11 cellular contexts compared by ENCODE assay signal in the genomic region with DNA sequence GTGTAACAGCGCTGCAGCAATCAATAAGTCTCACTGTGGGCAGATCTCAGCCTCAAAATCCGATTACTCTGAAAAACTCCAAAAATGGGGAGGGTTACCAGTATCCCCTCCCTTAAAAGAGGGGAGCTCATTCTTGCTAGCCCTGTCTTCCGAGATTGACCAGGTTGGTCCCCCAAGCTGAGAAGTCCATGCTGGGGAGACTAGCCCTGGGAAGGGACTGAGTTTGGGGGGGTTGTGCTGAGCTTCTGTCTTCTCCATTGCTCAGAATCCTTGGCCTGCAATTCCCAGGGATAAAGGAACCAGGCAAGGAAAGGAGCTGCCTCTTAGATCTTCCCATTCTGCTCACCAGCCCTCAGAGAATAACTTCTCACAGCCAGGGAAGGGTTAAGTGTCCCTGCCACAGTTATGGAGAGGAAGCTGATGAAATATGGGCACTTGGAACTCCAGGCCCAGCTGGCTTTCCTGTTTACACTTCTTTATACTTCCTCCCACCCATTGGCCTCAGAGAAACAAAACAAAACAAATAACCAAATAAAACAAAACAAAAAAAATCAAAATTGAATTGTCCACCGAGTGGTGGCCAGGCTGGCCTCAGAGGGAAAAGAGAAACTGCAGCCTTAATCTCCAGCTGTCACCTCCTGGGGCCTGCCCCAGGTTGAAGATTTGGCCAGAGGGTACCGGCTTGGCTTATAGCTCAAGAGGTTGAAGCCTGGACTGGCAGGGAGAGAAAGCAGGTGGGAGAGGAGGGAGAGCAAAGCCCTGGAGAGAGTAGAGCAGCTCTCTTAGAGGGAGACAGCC. TPM values are rescaled to one million over a fixed set of nuclear protein-coding genes. Genes with fewer than 3 reads are reported as not detected.
A peak's percentile ranks its signal among the peaks of the same experiment; 100 is the strongest.
DNase-seq lines count a peak whose midpoint lies in the region; ATAC-seq, FAIRE-seq and TF ChIP-seq lines count a peak whose summit lies in the region.
"Had no signal": no experiment of that assay in that cellular context is flagged by ENCODE, and none has a peak within 500 bp of the region (broad histone marks: within the 10 kb centered on the region; RNA-seq: fewer than 3 reads in every experiment).

No MANE protein-coding gene starts in this region.

- H3K4me1 ChIP-seq in Peyer's patch (peaks cover 0 to 64% (median 6%) of the 10 kb centered on the region in 4 donors), upper lobe of right lung (peaks cover 32% of the 10 kb centered on the region)

- H3K27ac ChIP-seq in Peyer's patch (peak overlapping the region; percentile 20 to 92 (median 74)), upper lobe of right lung (peak overlapping the region; percentile 85)
- H3K27ac ChIP-seq: C4-2B had no signal

- H3K4me3 Mint-ChIP-seq in activated naive CD4-positive, alpha-beta T cell treated with anti-CD3 and anti-CD28 coated beads, Interleukin-2, amount 50 U/mL, for 24 hours: peak overlapping the region; percentile 26
- H3K4me3 Mint-ChIP-seq in activated T-cell treated with anti-CD3 and anti-CD28 coated beads, Interleukin-2, amount 50 U/mL, for 4 hours: no peak overlapping the region

- H3K9me3 ChIP-seq in Peyer's patch (no peaks in the 10 kb centered on the region), upper lobe of right lung (no peaks in the 10 kb centered on the region)

- H3K36me3 Mint-ChIP-seq in activated naive CD4-positive, alpha-beta T cell treated with anti-CD3 and anti-CD28 coated beads, Interleukin-2, amount 50 U/mL, for 24 hours: no peaks in the 10 kb centered on the region
- peaks cover 0 to 4% of the 10 kb centered on the region in 2 donors for H3K36me3 Mint-ChIP-seq in activated naive CD4-positive, alpha-beta T cell treated with anti-CD3 and anti-CD28 coated beads, Interleukin-2, amount 50 U/mL, for 72 hours
- H3K36me3 Mint-ChIP-seq in activated T-cell treated with anti-CD3 and anti-CD28 coated beads, Interleukin-2, amount 50 U/mL, for 4 hours (ENCODE audit: insufficient read depth): no peaks in the 10 kb centered on the region

- FAIRE-seq in H54 (lab: Jason Lieb, UNC) (no peak), frontal cortex (lab: Jason Lieb, UNC) (no peak)
- FAIRE-seq: colon had no signal

- H3K27me3 ChIP-seq in Peyer's patch (no peaks in the 10 kb centered on the region), kidney epithelial cell (ENCODE audit: control insufficient read depth, insufficient read depth, low read length) (no peaks in the 10 kb centered on the region), upper lobe of right lung (peaks cover 67% of the 10 kb centered on the region)

- TF ChIP-seq CTCF in Peyer's patch (IDR thresholded peaks at IDR 0.05) (no peak), kidney epithelial cell (IDR thresholded peaks at IDR 0.05; ENCODE audit: insufficient read depth, low read length, poor library complexity, severe bottlenecking) (no peak), upper lobe of right lung (IDR thresholded peaks at IDR 0.05) (no peak)

- H3K27me3 Mint-ChIP-seq in activated naive CD4-positive, alpha-beta T cell treated with anti-CD3 and anti-CD28 coated beads, Interleukin-2, amount 50 U/mL, for 24 hours: peaks cover 64% of the 10 kb centered on the region
- H3K27me3 Mint-ChIP-seq in activated T-cell treated with anti-CD3 and anti-CD28 coated beads, Interleukin-2, amount 50 U/mL, for 4 hours (ENCODE audit: low read depth): peaks cover 88% of the 10 kb centered on the region

- no peak for DNase-seq in activated naive CD4-positive, alpha-beta T cell treated with anti-CD3 and anti-CD28 coated beads, Interleukin-2, amount 50 U/mL, for 72 hours (ENCODE audit: low spot score in 2 of 2)
- peak in 2 of 3 donors; percentile 45 to 50 for DNase-seq in Peyer's patch
- DNase-seq in kidney epithelial cell (ENCODE audit: low read depth): no peak
- peak; percentile 25 for DNase-seq in upper lobe of right lung
- no peak for DNase-seq in activated T-cell treated with anti-CD3 and anti-CD28 coated beads, Interleukin-2, amount 50 U/mL, for 4 hours
- no peak for DNase-seq in H54 (ENCODE audit: insufficient read length, low spot score)
- DNase-seq in frontal cortex (ENCODE audit: low spot score in 2 of 2): no peak
- DNase-seq: SIG-M5 had no signal

- TF ChIP-seq POLR2A in Peyer's patch (IDR thresholded peaks at IDR 0.05) (peak in 1 of 2 donors; percentile 8), H54 (IDR thresholded peaks at IDR 0.05; ENCODE audit: low read depth, low read length) (no peak)

- peaks cover 35% of the 10 kb centered on the region for H3K4me1 Mint-ChIP-seq in activated naive CD4-positive, alpha-beta T cell treated with anti-CD3 and anti-CD28 coated beads, Interleukin-2, amount 50 U/mL, for 24 hours
- H3K4me1 Mint-ChIP-seq in activated T-cell treated with anti-CD3 and anti-CD28 coated beads, Interleukin-2, amount 50 U/mL, for 4 hours (ENCODE audit: low read depth): peaks cover 21% of the 10 kb centered on the region

- H3K36me3 ChIP-seq in Peyer's patch (peaks cover 0 to 12% (median 0%) of the 10 kb centered on the region in 3 donors), kidney epithelial cell (ENCODE audit: control insufficient read depth, insufficient read depth, low read length) (peaks cover 3% of the 10 kb centered on the region), upper lobe of right lung (no peaks in the 10 kb centered on the region)

- no peaks in the 10 kb centered on the region for H3K9me3 Mint-ChIP-seq in activated naive CD4-positive, alpha-beta T cell treated with anti-CD3 and anti-CD28 coated beads, Interleukin-2, amount 50 U/mL, for 24 hours
- no peaks in the 10 kb centered on the region for H3K9me3 Mint-ChIP-seq in activated naive CD4-positive, alpha-beta T cell treated with anti-CD3 and anti-CD28 coated beads, Interleukin-2, amount 50 U/mL, for 72 hours
- H3K9me3 Mint-ChIP-seq in activated T-cell treated with anti-CD3 and anti-CD28 coated beads, Interleukin-2, amount 50 U/mL, for 4 hours: no peaks in the 10 kb centered on the region

- intact Hi-C loops in upper lobe of right lung (cut with DNase I): no loop called here

- H3K4me3 ChIP-seq in Peyer's patch (peak overlapping the region in 1 of 4 donors; percentile 66), kidney epithelial cell (ENCODE audit: low read depth, low read length) (peak overlapping the region; percentile 68), upper lobe of right lung (peak overlapping the region; percentile 55)

- ATAC-seq in activated naive CD4-positive, alpha-beta T cell treated with anti-CD3 and anti-CD28 coated beads, Interleukin-2, amount 50 U/mL, for 72 hours: no peak
- no peak for ATAC-seq in upper lobe of right lung
- ATAC-seq in activated T-cell treated with anti-CD3 and anti-CD28 coated beads, Interleukin-2, amount 50 U/mL, for 4 hours: no peak

- H3K27ac Mint-ChIP-seq in activated naive CD4-positive, alpha-beta T cell treated with anti-CD3 and anti-CD28 coated beads, Interleukin-2, amount 50 U/mL, for 24 hours: peak overlapping the region; percentile 70
- no peak overlapping the region for H3K27ac Mint-ChIP-seq in activated naive CD4-positive, alpha-beta T cell treated with anti-CD3 and anti-CD28 coated beads, Interleukin-2, amount 50 U/mL, for 72 hours

RNA-seq across cellular contexts. Expression of gene HOXB3, which starts 2.6 kb away (rescaled TPM):
- total RNA-seq in activated naive CD4-positive, alpha-beta T cell treated with anti-CD3 and anti-CD28 coated beads, Interleukin-2, amount 50 U/mL, for 72 hours: 1 to 10 TPM; 1.6 to 3.1 TPM
- 10 to 100 TPM; 37.0 to 89.3 (median 65.4) TPM for total RNA-seq in Peyer's patch
- total RNA-seq in kidney epithelial cell: 24.0 and 31.1 TPM in 2 replicates
- total RNA-seq in upper lobe of right lung: 13.3 TPM
- 1 to 10 TPM in 1 of 3 donors, under 1 TPM in 2; 0.50 to 1.0 (median 0.81) TPM for total RNA-seq in activated T-cell treated with anti-CD3 and anti-CD28 coated beads, Interleukin-2, amount 50 U/mL, for 4 hours
- not detected for total RNA-seq in frontal cortex

RNA-seq across cellular contexts. Expression of gene HOXB5, which starts 6.1 kb away (rescaled TPM):
- not detected for total RNA-seq in activated naive CD4-positive, alpha-beta T cell treated with anti-CD3 and anti-CD28 coated beads, Interleukin-2, amount 50 U/mL, for 72 hours
- total RNA-seq in Peyer's patch (10 to 100 TPM in 3 of 4 donors, 1 to 10 TPM in 1; 7.7 to 22.5 (median 15.0) TPM), kidney epithelial cell (3.6 and 3.8 TPM in 2 replicates), upper lobe of right lung (4.4 TPM), frontal cortex (not detected)
- total RNA-seq in activated T-cell treated with anti-CD3 and anti-CD28 coated beads, Interleukin-2, amount 50 U/mL, for 4 hours: under 1 TPM in 1 of 3 donors, not detected in 2; 0.08 TPM

RNA-seq across cellular contexts. Expression of gene HOXB4, which starts 9.3 kb away (rescaled TPM):
- 1 to 10 TPM in 1 of 2 donors, under 1 TPM in 1; 0.89 to 3.0 TPM for total RNA-seq in activated naive CD4-positive, alpha-beta T cell treated with anti-CD3 and anti-CD28 coated beads, Interleukin-2, amount 50 U/mL, for 72 hours
- total RNA-seq in Peyer's patch (1 to 10 TPM; 1.8 to 6.6 (median 5.1) TPM), kidney epithelial cell (3.6 and 4.4 TPM in 2 replicates), upper lobe of right lung (4.9 TPM), frontal cortex (not detected)
- total RNA-seq in activated T-cell treated with anti-CD3 and anti-CD28 coated beads, Interleukin-2, amount 50 U/mL, for 4 hours: 1 to 10 TPM in 2 of 3 donors, under 1 TPM in 1; 0.94 to 1.6 (median 1.4) TPM

RNA-seq across cellular contexts. Expression of gene HOXB6, which starts 17.3 kb away (rescaled TPM):
- total RNA-seq in activated naive CD4-positive, alpha-beta T cell treated with anti-CD3 and anti-CD28 coated beads, Interleukin-2, amount 50 U/mL, for 72 hours: under 1 TPM in 1 of 2 donors, not detected in 1; 0.16 TPM
- total RNA-seq in Peyer's patch (10 to 100 TPM; 34.3 to 98.4 (median 66.7) TPM), kidney epithelial cell (29.8 and 30.7 TPM in 2 replicates), upper lobe of right lung (4.9 TPM), frontal cortex (not detected)
- under 1 TPM in 2 of 3 donors, not detected in 1; 0.24 to 0.27 TPM for total RNA-seq in activated T-cell treated with anti-CD3 and anti-CD28 coated beads, Interleukin-2, amount 50 U/mL, for 4 hours

RNA-seq across cellular contexts. Expression of gene HOXB7, which starts 23.3 kb away (rescaled TPM):
- total RNA-seq in activated naive CD4-positive, alpha-beta T cell treated with anti-CD3 and anti-CD28 coated beads, Interleukin-2, amount 50 U/mL, for 72 hours: 1 to 10 TPM in 1 of 2 donors, not detected in 1; 1.1 TPM
- total RNA-seq in Peyer's patch (10 to 100 TPM; 10.7 to 22.8 (median 19.0) TPM), kidney epithelial cell (26.3 and 27.2 TPM in 2 replicates), upper lobe of right lung (1.2 TPM), frontal cortex (not detected)
- total RNA-seq in activated T-cell treated with anti-CD3 and anti-CD28 coated beads, Interleukin-2, amount 50 U/mL, for 4 hours: under 1 TPM; 0.18 to 0.43 (median 0.38) TPM

Comparison
In these comparisons a context has a peak if more than half of its experiments do, and no peak if none do; other contexts are left out.
1. DNase-seq: peak in Peyer's patch (2 of 3) and upper lobe of right lung (single experiment); none in activated naive CD4-positive, alpha-beta T cell treated with anti-CD3 and anti-CD28 coated beads, Interleukin-2, amount 50 U/mL, for 72 hours (0 of 2), kidney epithelial cell (single experiment), activated T-cell treated with anti-CD3 and anti-CD28 coated beads, Interleukin-2, amount 50 U/mL, for 4 hours (single experiment), H54 (single experiment) and frontal cortex (0 of 2).